10 cellular contexts compared by ENCODE assay signal in genomic region chr12:25365340-25365730, GRCh38.
A peak's percentile ranks its signal among the peaks of the same experiment; 100 is the strongest.
DNase-seq lines count a peak whose midpoint lies in the region; ATAC-seq and TF ChIP-seq lines count a peak whose summit lies in the region.
"Had no signal": no experiment of that assay in that cellular context is flagged by ENCODE, and none has a peak within 500 bp of the region (broad histone marks: within the 10 kb centered on the region; RNA-seq: fewer than 3 reads in every experiment).

No MANE protein-coding gene starts in this region.

- H3K4me1 ChIP-seq in hepatocyte (ENCODE audit: insufficient read depth) = no peaks in the 10 kb centered on the region
- H3K4me1 ChIP-seq: tibial artery had no signal

- no peaks in the 10 kb centered on the region for H3K79me2 ChIP-seq in hepatocyte

- peak; percentile 15 for ATAC-seq in GM18867 (IDR thresholded peaks at IDR 0.05; ENCODE audit: unreplicated experiment)
- ATAC-seq in GM21717 (IDR thresholded peaks at IDR 0.05; ENCODE audit: unreplicated experiment) = peak; percentile 10

- no peak for DNase-seq in hepatocyte (ENCODE audit: low spot score)
- no peak for DNase-seq in H4 (ENCODE audit: low spot score)
- DNase-seq in activated CD4-positive, CD25-positive, alpha-beta regulatory T cell treated with anti-CD3 and anti-CD28 coated beads, Interleukin-2, amount 50 U/mL, for 72 hours = no peak
- DNase-seq in GM20000 (ENCODE audit: low spot score) = no peak
- DNase-seq: DND-41, SHP77, tibial artery had no signal

- H3K4me3 ChIP-seq in hepatocyte = no peak overlapping the region
- H3K4me3 ChIP-seq: tibial artery had no signal

- TF ChIP-seq CTCF in hepatocyte (IDR thresholded peaks at IDR 0.05; ENCODE audit: poor library complexity) (no peak), GM20000 (IDR thresholded peaks at IDR 0.05; ENCODE audit: extremely low read depth, missing control alignments) (no peak)

- H3K36me3 ChIP-seq in KOPT-K1 (ENCODE audit: insufficient read depth, low read length) (no peaks in the 10 kb centered on the region), hepatocyte (replicated peaks; ENCODE audit: insufficient read depth, low read depth) (no peaks in the 10 kb centered on the region)
- H3K36me3 ChIP-seq: tibial artery had no signal

- H3K4me2 ChIP-seq in hepatocyte = no peak overlapping the region

- no peaks in the 10 kb centered on the region for H3K27me3 ChIP-seq in hepatocyte
- H3K27me3 ChIP-seq: tibial artery had no signal

- H3K9me3 ChIP-seq in KOPT-K1 (ENCODE audit: insufficient read depth, low read length, poor library complexity, severe bottlenecking) (no peaks in the 10 kb centered on the region), hepatocyte (ENCODE audit: low read depth) (no peaks in the 10 kb centered on the region)
- H3K9me3 ChIP-seq: tibial artery had no signal

- WGBS in hepatocyte (ENCODE audit: low lambda C conversion rate, missing lambda C conversion rate) = 36% methylated on average over 3 of the region's 3 CpGs

- H3K27ac ChIP-seq in KOPT-K1 (ENCODE audit: low read depth, low read length, poor library complexity, severe bottlenecking) = peak overlapping the region; percentile 62
- H3K27ac ChIP-seq in hepatocyte = no peak overlapping the region
- H3K27ac ChIP-seq: tibial artery had no signal

- H2AFZ ChIP-seq in hepatocyte = peak overlapping the region; percentile 1

- H4K20me1 ChIP-seq in hepatocyte (ENCODE audit: insufficient read depth, poor library complexity, severe bottlenecking) = no peaks in the 10 kb centered on the region

- no peaks in the 10 kb centered on the region for H3K9me2 ChIP-seq in hepatocyte (replicated peaks; ENCODE audit: insufficient read depth)
